In the genomic region with DNA sequence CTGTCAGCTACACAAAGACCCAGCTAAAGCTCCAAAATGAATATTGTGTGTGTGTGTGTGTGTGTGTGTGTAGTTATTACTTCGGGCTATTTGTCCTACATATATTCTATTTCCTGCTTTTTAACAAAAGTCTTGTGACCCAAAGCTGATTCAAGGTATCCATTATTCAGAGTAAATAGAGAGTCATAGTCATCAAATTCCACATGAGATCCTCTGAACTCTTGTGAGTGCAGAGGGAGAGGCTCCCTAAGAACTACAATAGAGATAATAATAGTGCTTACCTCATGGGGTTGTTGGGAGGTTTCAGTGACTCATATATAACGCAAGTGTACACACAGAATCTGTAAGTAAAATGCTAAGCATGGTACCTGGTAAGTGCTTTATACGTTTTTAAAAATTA, we compare ENCODE assay signal across 12 cellular contexts. TPM values are rescaled to one million over a fixed set of nuclear protein-coding genes. Genes with fewer than 3 reads are reported as not detected.
DNase-seq lines count a peak whose midpoint lies in the region; ATAC-seq, FAIRE-seq and TF ChIP-seq lines count a peak whose summit lies in the region.
"Had no signal": no experiment of that assay in that cellular context is flagged by ENCODE, and none has a peak within 500 bp of the region (broad histone marks: within the 10 kb centered on the region; RNA-seq: fewer than 3 reads in every experiment).

No MANE protein-coding gene starts in this region.

- intact Hi-C loops in Panc1 (cut with micrococcal nuclease; ENCODE audit: unreplicated experiment) (no loop called here), esophagus squamous epithelium (cut with DNase I) (no loop called here)

- in situ Hi-C loops in Panc1 (cut with HindIII; ENCODE audit: low pct_unique_long_range_greater_than_20kb, low sequenced_read_pairs) = no loop called here

- peaks cover 55% of the 10 kb centered on the region for H3K4me1 Mint-ChIP-seq in stimulated activated naive CD8-positive, alpha-beta T cell treated with anti-CD3 and anti-CD28 coated beads, Interleukin-15, Interleukin-2, amounts not matched to agents 100 ng/mL and 50 ng/mL, for 24 hours (ENCODE audit: low read depth)
- H3K4me1 Mint-ChIP-seq in nephron progenitor cell = peaks cover 29% of the 10 kb centered on the region

- no peaks in the 10 kb centered on the region for H3K27me3 ChIP-seq in Panc1 (ENCODE audit: control insufficient read depth, insufficient read depth, low read length)
- H3K27me3 ChIP-seq in esophagus squamous epithelium = no peaks in the 10 kb centered on the region

- H3K36me3 ChIP-seq in Panc1 (ENCODE audit: control insufficient read depth, insufficient read depth, low read length) (no peaks in the 10 kb centered on the region), esophagus squamous epithelium (no peaks in the 10 kb centered on the region)
- H3K36me3 ChIP-seq: HAP-1 had no signal

- no peak for FAIRE-seq in D721Med (lab: Jason Lieb, UNC)

- H3K27ac ChIP-seq in Panc1 (ENCODE audit: low read length) (no peak overlapping the region), esophagus squamous epithelium (peak overlapping the region; percentile 52 to 80 (median 72))

- H3K4me1 ChIP-seq in Panc1 (ENCODE audit: control insufficient read depth, insufficient read depth, low read length) (peaks cover 5% of the 10 kb centered on the region), esophagus squamous epithelium (peaks cover 26 to 57% (median 36%) of the 10 kb centered on the region in 3 donors)

- no peak for TF ChIP-seq POLR2A in esophagus squamous epithelium (IDR thresholded peaks at IDR 0.05)

- CTCF ChIA-PET in Panc1 (lab: Charles Lee) = no interaction called here

- H3K9me3 ChIP-seq in Panc1 (ENCODE audit: control insufficient read depth, insufficient read depth, low read depth, low read length) (no peaks in the 10 kb centered on the region), esophagus squamous epithelium (no peaks in the 10 kb centered on the region)
- H3K9me3 ChIP-seq: HAP-1 had no signal

- no peaks in the 10 kb centered on the region for H3K36me3 Mint-ChIP-seq in stimulated activated naive CD8-positive, alpha-beta T cell treated with anti-CD3 and anti-CD28 coated beads, Interleukin-15, Interleukin-2, amounts not matched to agents 100 ng/mL and 50 ng/mL, for 24 hours (ENCODE audit: low read depth)
- H3K36me3 Mint-ChIP-seq in nephron progenitor cell (ENCODE audit: low read depth) = no peaks in the 10 kb centered on the region

- peak overlapping the region; percentile 58 for H3K27ac Mint-ChIP-seq in stimulated activated naive CD8-positive, alpha-beta T cell treated with anti-CD3 and anti-CD28 coated beads, Interleukin-15, Interleukin-2, amounts not matched to agents 100 ng/mL and 50 ng/mL, for 24 hours
- H3K27ac Mint-ChIP-seq in nephron progenitor cell = no peak overlapping the region
- H3K27ac Mint-ChIP-seq: T-helper 1 cell treated with Interleukin-12 subunit alpha and Interleukin-12 subunit beta and Interleukin-4 antibody, amounts not matched to agents 30 μg/mL and 1 μg/mL, for 36 hours had no signal

- no peaks in the 10 kb centered on the region for H3K27me3 Mint-ChIP-seq in stimulated activated naive CD8-positive, alpha-beta T cell treated with anti-CD3 and anti-CD28 coated beads, Interleukin-15, Interleukin-2, amounts not matched to agents 100 ng/mL and 50 ng/mL, for 24 hours
- no peaks in the 10 kb centered on the region for H3K27me3 Mint-ChIP-seq in nephron progenitor cell (ENCODE audit: low read depth, poor library complexity)
- H3K27me3 Mint-ChIP-seq: CD4-positive, CD25-positive, alpha-beta regulatory T cell had no signal

- 32 to 36% methylated on average over 3 of the region's 3 CpGs for WGBS in esophagus squamous epithelium, 2 donors

- BruUV-seq in Panc1 (replicated peaks; lab: Mats Ljungman, UMichigan) = no TSS peak

- no peak overlapping the region for H3K4me3 ChIP-seq in Panc1 (ENCODE audit: low read depth in 2 of 2, low read length in 2 of 2)
- no peak overlapping the region for H3K4me3 ChIP-seq in esophagus squamous epithelium
- H3K4me3 ChIP-seq: HAP-1 had no signal

- POLR2A ChIA-PET in Panc1 (lab: Charles Lee) = interaction anchor here (0.6 kb wide), 1 partner anchor 48 kb away, joined by 3 read pairs; no protein-coding TSS in a partner anchor

- H3K9me3 Mint-ChIP-seq in stimulated activated naive CD8-positive, alpha-beta T cell treated with anti-CD3 and anti-CD28 coated beads, Interleukin-15, Interleukin-2, amounts not matched to agents 100 ng/mL and 50 ng/mL, for 24 hours = no peaks in the 10 kb centered on the region
- no peaks in the 10 kb centered on the region for H3K9me3 Mint-ChIP-seq in nephron progenitor cell
- H3K9me3 Mint-ChIP-seq: CD4-positive, CD25-positive, alpha-beta regulatory T cell had no signal

- H3K4me3 Mint-ChIP-seq in stimulated activated naive CD8-positive, alpha-beta T cell treated with anti-CD3 and anti-CD28 coated beads, Interleukin-15, Interleukin-2, amounts not matched to agents 100 ng/mL and 50 ng/mL, for 24 hours = no peak overlapping the region
- no peak overlapping the region for H3K4me3 Mint-ChIP-seq in nephron progenitor cell
- H3K4me3 Mint-ChIP-seq: CD4-positive, CD25-positive, alpha-beta regulatory T cell; T-helper 1 cell treated with Interleukin-12 subunit alpha and Interleukin-12 subunit beta and Interleukin-4 antibody, amounts not matched to agents 30 μg/mL and 1 μg/mL, for 36 hours had no signal

- peak; percentile 73; the same call in 1 of the 2 replicates for ATAC-seq in Panc1

- TF ChIP-seq CTCF in Panc1 (IDR thresholded peaks at IDR 0.05) = no peak
- TF ChIP-seq CTCF in esophagus squamous epithelium (IDR thresholded peaks at IDR 0.05) = no peak
- TF ChIP-seq CTCF in D721Med (IDR thresholded peaks at IDR 0.05; ENCODE audit: insufficient read depth, missing control alignments) = no peak
- TF ChIP-seq CTCF in nephron progenitor cell (IDR thresholded peaks at IDR 0.05) = no peak

- DNase-seq in NOMO-1 treated with DMSO at 0.1 percent for 48 hours (lab: John Stamatoyannopoulos, UW; ENCODE audit: unreplicated experiment) = peak; percentile 25
- no peak for DNase-seq in NOMO-1 treated with dmso at 0.1 percent for 144 hours (lab: John Stamatoyannopoulos, UW; ENCODE audit: unreplicated experiment)
- DNase-seq in Panc1 (ENCODE audit: low read depth, low spot score) = peak; percentile 92
- no peak for DNase-seq in esophagus squamous epithelium (lab: John Stamatoyannopoulos, UW)
- DNase-seq in retina = no peak
- DNase-seq in D721Med (ENCODE audit: insufficient read length, low spot score) = no peak
- no peak for DNase-seq in nephron progenitor cell
- DNase-seq: CD4-positive, CD25-positive, alpha-beta regulatory T cell; cortex of kidney had no signal

RNA-seq across cellular contexts. Expression of gene GPCPD1, which starts 43.8 kb away (rescaled TPM):
- total RNA-seq in Panc1 (2021; ENCODE audit: unreplicated experiment) (8.8 TPM), esophagus squamous epithelium (10 to 100 TPM in 3 of 4 donors, 1 to 10 TPM in 1; 8.5 to 18.7 (median 11.8) TPM)
- polyA plus RNA-seq in Panc1 (2012; ENCODE audit: insufficient read length) = 3.8 TPM

Comparison
In these comparisons a context has a peak if more than half of its experiments do, and no peak if none do; other contexts are left out.
1. DNase-seq: peak in NOMO-1 treated with DMSO at 0.1 percent for 48 hours (single experiment) and Panc1 (single experiment); none in NOMO-1 treated with dmso at 0.1 percent for 144 hours (single experiment), esophagus squamous epithelium (single experiment), retina (single experiment), D721Med (single experiment) and nephron progenitor cell (single experiment).